ENCODE assay signal across 1 cellular context in the genomic region with DNA sequence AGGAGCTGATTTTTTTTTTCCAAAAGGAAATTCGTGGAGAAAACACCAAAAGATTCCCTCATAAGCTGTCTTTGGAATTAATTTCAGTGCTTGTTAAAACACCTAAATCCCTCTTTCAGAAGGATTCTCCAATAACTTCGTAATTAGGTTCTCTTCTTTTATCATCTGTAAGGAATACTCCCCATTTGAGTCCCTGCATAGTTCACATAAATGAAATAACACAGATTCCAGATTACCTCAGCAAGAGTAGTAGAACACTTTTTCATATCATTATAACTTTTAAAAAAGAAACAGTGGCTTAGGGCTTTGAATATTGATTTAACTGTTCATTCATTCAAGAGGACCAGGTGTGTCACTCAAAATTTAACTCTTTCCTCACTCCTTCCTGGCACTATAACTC.
TF ChIP-seq lines count a peak whose summit lies in the region.

No MANE protein-coding gene starts in this region.

TF ChIP-seq in HepG2, 621 proteins besides CTCF, POLR2A, EP300 and RAD21 (continued from another document):
- TF ChIP-seq, protein P1, sequence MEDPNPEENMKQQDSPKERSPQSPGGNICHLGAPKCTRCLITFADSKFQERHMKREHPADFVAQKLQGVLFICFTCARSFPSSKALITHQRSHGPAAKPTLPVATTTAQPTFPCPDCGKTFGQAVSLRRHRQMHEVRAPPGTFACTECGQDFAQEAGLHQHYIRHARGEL (CRISPR knock-in tag; IDR thresholded peaks at IDR 0.05) = no peak
- TF ChIP-seq, protein P2, sequence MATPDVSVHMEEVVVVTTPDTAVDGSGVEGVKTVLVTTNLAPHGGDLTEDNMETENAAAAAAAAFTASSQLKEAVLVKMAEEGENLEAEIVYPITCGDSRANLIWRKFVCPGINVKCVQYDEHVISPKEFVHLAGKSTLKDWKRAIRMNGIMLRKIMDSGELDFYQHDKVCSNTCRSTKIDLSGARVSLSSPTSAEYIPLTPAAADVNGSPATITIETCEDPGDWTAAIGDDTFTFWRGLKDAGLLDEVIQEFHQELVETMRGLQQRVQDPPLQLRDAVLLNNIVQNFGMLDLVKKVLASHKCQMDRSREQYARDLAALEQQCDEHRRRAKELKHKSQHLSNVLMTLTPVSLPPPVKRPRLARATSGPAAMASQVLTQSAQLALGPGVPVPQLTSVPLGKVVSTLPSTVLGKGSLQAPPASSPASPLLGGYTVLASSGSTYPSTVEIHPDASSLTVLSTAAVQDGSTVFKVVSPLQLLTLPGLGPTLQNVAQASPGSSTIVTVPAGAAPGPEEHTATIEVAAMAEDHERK (CRISPR knock-in tag; IDR thresholded peaks at IDR 0.05; ENCODE audit: low read depth) = no peak
